ENCODE assay signal across 8 cellular contexts in genomic region chr14:61321385-61322010, GRCh38. TPM values are rescaled to one million over a fixed set of nuclear protein-coding genes. Genes with fewer than 3 reads are reported as not detected.
DNase-seq lines count a peak whose midpoint lies in the region; ATAC-seq and TF ChIP-seq lines count a peak whose summit lies in the region.

TSS of gene PRKCH (plus strand) at chr14:61321579. CDS start at chr14:61322102, 523 bp downstream.

- peaks cover 6% of the 10 kb centered on the region for H3K27me3 Mint-ChIP-seq in activated B cell treated with CpG ODN at 0.5 μM for 24 hours

- ATAC-seq in GM21825 (IDR thresholded peaks at IDR 0.05; ENCODE audit: unreplicated experiment) (peak; percentile 66), activated B cell treated with CpG ODN at 0.5 μM for 24 hours (ENCODE audit: low read depth) (peak; percentile 82)

- POLR2A ChIA-PET in activated B cell treated with CpG ODN at 0.5 μM for 24 hours (lab: Charles Lee) = interaction anchor here (1.5 kb wide), 1 partner anchor 67 kb away, joined by 4 read pairs; no protein-coding TSS in a partner anchor

- TF ChIP-seq CTCF in activated B cell treated with CpG ODN at 0.5 μM for 24 hours (IDR thresholded peaks at IDR 0.05) = no peak
- peak; percentile 23 for TF ChIP-seq CTCF in kidney epithelial cell (IDR thresholded peaks at IDR 0.05; ENCODE audit: insufficient read depth, low read length, poor library complexity, severe bottlenecking)

- peak within 1 kb of the TSS; percentile 72 for H3K27ac Mint-ChIP-seq in activated B cell treated with CpG ODN at 0.5 μM for 24 hours

- H3K36me3 Mint-ChIP-seq in activated B cell treated with CpG ODN at 0.5 μM for 24 hours (ENCODE audit: low read depth) = no peaks in the 10 kb centered on the region

- in situ Hi-C loops in Caki2 (cut with HindIII; ENCODE audit: low pct_unique_long_range_greater_than_20kb, low sequenced_read_pairs) = no loop called here

- peak within 1 kb of the TSS; percentile 87 for H3K4me3 Mint-ChIP-seq in activated B cell treated with CpG ODN at 0.5 μM for 24 hours

- intact Hi-C loops in activated B cell treated with CpG ODN at 0.5 μM for 24 hours (cut with micrococcal nuclease) = loop anchor here (2.0 to 10.0 kb wide), 3 partner anchors 67 to 433 kb away; no protein-coding TSS in a partner anchor

- no peaks in the 10 kb centered on the region for H3K36me3 ChIP-seq in kidney epithelial cell (ENCODE audit: control insufficient read depth, insufficient read depth, low read length)

- no peaks in the 10 kb centered on the region for H3K9me3 Mint-ChIP-seq in activated B cell treated with CpG ODN at 0.5 μM for 24 hours

- CTCF ChIA-PET in activated B cell treated with CpG ODN at 0.5 μM for 24 hours (lab: Charles Lee) = no interaction called here

- DNase-seq in Caki2 (ENCODE audit: low read depth) = peak; percentile 44
- peak; percentile 63 for DNase-seq in NCI-H1105 treated with DMSO at 0.1 percent for 48 hours (lab: John Stamatoyannopoulos, UW)
- DNase-seq in activated B cell treated with CpG ODN at 0.5 μM for 24 hours = peak; percentile 42
- peak; percentile 84 for DNase-seq in central memory CD4-positive, alpha-beta T cell
- peak; percentile 16 for DNase-seq in kidney epithelial cell (ENCODE audit: low read depth)
- DNase-seq in stimulated activated CD4-positive, alpha-beta T cell treated with anti-CD3 and anti-CD28 coated beads, Interleukin-1b, Interleukin-23, amount 100 ng/mL, for 24 hours (ENCODE audit: low read depth in 4 of 4, low spot score in 1 of 4) = peak in 3 of 4 experiments; percentile 57 to 75 (median 73)
- no peak for DNase-seq in cerebellar nuclear complex (lab: John Stamatoyannopoulos, UW)

- H3K27me3 ChIP-seq in kidney epithelial cell (ENCODE audit: control insufficient read depth, insufficient read depth, low read length) = peaks cover 22% of the 10 kb centered on the region

- H3K4me1 Mint-ChIP-seq in activated B cell treated with CpG ODN at 0.5 μM for 24 hours = peaks cover 17% of the 10 kb centered on the region

- H3K4me3 ChIP-seq in kidney epithelial cell (ENCODE audit: low read depth, low read length) = peak within 1 kb of the TSS; percentile 46

RNA-seq across cellular contexts. Expression of gene PRKCH, which starts in this region (rescaled TPM):
- total RNA-seq in Caki2 (2014; rRNA removed; shearing (Covaris generic); ENCODE audit: low replicate concordance) = 0.14 and 1.6 TPM in 2 replicates
- total RNA-seq in activated B cell treated with CpG ODN at 0.5 μM for 24 hours (4.6 and 4.7 TPM in 2 replicates), kidney epithelial cell (8.4 and 10.5 TPM in 2 replicates)

Comparison
In these comparisons a context has a peak if more than half of its experiments do, and no peak if none do; other contexts are left out.
1. DNase-seq: peak in Caki2 (single experiment), NCI-H1105 treated with DMSO at 0.1 percent for 48 hours (single experiment), activated B cell treated with CpG ODN at 0.5 μM for 24 hours (single experiment), central memory CD4-positive, alpha-beta T cell (single experiment), kidney epithelial cell (single experiment) and stimulated activated CD4-positive, alpha-beta T cell treated with anti-CD3 and anti-CD28 coated beads, Interleukin-1b, Interleukin-23, amount 100 ng/mL, for 24 hours (3 of 4); none in cerebellar nuclear complex (0 of 2).